34 cellular contexts compared by ENCODE assay signal in the genomic region with DNA sequence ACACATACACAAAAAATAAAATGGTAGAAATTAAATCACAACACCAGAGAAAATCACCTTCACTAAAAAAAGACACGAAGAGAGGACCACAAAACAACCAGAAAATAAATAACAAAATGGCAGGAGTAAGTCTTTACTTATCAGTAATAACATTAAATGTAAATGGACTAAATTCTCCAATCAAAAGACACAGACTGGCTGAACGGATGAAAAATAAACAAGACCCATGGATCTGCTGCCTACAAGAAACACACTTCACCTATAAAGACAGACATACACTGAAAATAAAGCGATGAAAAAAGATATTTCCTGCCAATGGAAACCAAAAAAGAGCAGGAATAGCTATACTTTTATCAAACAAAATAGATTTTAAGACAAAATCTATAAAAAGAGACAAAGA.
"Had no signal": no experiment of that assay in that cellular context is flagged by ENCODE, and none has a peak within 500 bp of the region (broad histone marks: within the 10 kb centered on the region; RNA-seq: fewer than 3 reads in every experiment).

No MANE protein-coding gene starts in this region.

- H3K27ac ChIP-seq: brain microvascular endothelial cell, esophagus muscularis mucosa, foreskin keratinocyte, gastrocnemius medialis, heart left ventricle, WERI-Rb-1 had no signal

- H3K4me1 ChIP-seq: foreskin keratinocyte had no signal

- FAIRE-seq: astrocyte, colon, endometrium had no signal

- ATAC-seq: activated CD4-positive, CD25-positive, alpha-beta regulatory T cell treated with anti-CD3 and anti-CD28 coated beads, Interleukin-2, amount 50 U/mL, for 24 hours; activated CD8-positive, alpha-beta T cell treated with anti-CD3 and anti-CD28 coated beads for 36 hours; activated naive CD4-positive, alpha-beta T cell treated with anti-CD3 and anti-CD28 coated beads, Interleukin-2, amount 50 U/mL, for 72 hours; activated T-cell treated with anti-CD3 and anti-CD28 coated beads, Interleukin-2, amount 50 U/mL, for 4 hours; activated T-helper 17 cell treated with anti-CD3 and anti-CD28 coated beads, Interleukin-2, amount 50 U/mL, for 72 hours; effector memory CD8-positive, alpha-beta T cell; foreskin keratinocyte; gastrocnemius medialis; heart left ventricle; T-helper 17 cell had no signal

- H3K27me3 ChIP-seq: brain microvascular endothelial cell, esophagus muscularis mucosa, foreskin keratinocyte, gastrocnemius medialis, heart left ventricle had no signal

- H3K4me3 ChIP-seq: esophagus muscularis mucosa, gastrocnemius medialis, heart left ventricle had no signal

- H3K36me3 ChIP-seq: brain microvascular endothelial cell, WERI-Rb-1 had no signal

- DNase-seq: activated B cell treated with CpG ODN at 0.5 μM for 24 hours; activated CD4-positive, alpha-beta T cell treated with anti-CD3 and anti-CD28 coated beads for 48 hours; activated CD4-positive, alpha-beta T cell treated with anti-CD3 and anti-CD28 coated beads, Interleukin-2, amount 50 U/mL, for 1 hour; activated CD4-positive, alpha-beta T cell treated with anti-CD3 and anti-CD28 coated beads, Interleukin-2, amount 50 U/mL, for 48 hours; activated CD8-positive, alpha-beta memory T cell treated with anti-CD3 and anti-CD28 coated beads for 24 hours; activated CD8-positive, alpha-beta T cell treated with anti-CD3 and anti-CD28 coated beads for 36 hours; activated effector memory CD4-positive, alpha-beta T cell treated with Interleukin-2 at 50 U/mL for 16 hours; activated gamma-delta T cell treated with Interleukin-2 at 50 U/mL for 16 hours; activated naive CD4-positive, alpha-beta T cell treated with Interleukin-2 at 50 U/mL for 16 hours; activated naive CD8-positive, alpha-beta T cell treated with anti-CD3 and anti-CD28 coated beads, Interleukin-2, amount 10 ng/mL, durations not matched to agents 7 days and 5 days; activated T-cell treated with anti-CD3 and anti-CD28 coated beads, Interleukin-2, amount 50 U/mL, for 4 hours; amniotic stem cell; anterior cingulate cortex; brain microvascular endothelial cell; caudate nucleus; cortex of kidney; dermis blood vessel endothelial cell; effector CD4-positive, alpha-beta T cell; effector memory CD8-positive, alpha-beta T cell; foreskin keratinocyte; gastrocnemius medialis; glutamatergic neuron; heart left ventricle; T-helper 1 cell; T-helper 17 cell; T1000; WERI-Rb-1 had no signal
